ENCODE assay signal across 1 cellular context in the genomic region with DNA sequence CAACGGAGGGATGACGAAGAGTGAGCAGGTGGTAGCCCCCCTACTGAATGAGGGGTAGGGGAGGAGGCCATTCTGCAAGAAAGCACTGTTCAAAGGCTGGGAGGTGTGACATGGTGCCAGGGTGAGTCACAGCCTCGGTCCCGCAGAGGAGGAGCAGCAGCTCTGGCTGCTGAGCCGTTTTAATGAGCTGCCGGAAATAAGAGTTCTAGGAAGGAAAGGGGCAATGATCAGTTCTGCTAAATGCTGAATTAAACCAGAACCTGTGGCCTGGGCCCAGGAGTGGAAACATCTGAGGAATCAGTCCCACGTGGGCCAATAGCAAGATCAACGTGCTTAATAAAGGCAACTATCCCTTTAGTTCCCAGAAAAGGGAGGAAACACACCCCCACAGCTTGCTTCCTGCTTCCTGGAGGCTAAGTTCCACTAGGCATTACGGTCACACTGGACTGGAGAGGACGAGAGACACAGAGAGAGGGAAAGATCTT.
TF ChIP-seq lines count a peak whose summit lies in the region.

No MANE protein-coding gene starts in this region.

TF ChIP-seq in endothelial cell of umbilical vein, 7 proteins besides CTCF, POLR2A, EP300 and RAD21:
- TF ChIP-seq, protein P1, sequence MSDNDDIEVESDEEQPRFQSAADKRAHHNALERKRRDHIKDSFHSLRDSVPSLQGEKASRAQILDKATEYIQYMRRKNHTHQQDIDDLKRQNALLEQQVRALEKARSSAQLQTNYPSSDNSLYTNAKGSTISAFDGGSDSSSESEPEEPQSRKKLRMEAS (IDR thresholded peaks at IDR 0.05; ENCODE audit: insufficient read depth, insufficient read length), result peak; percentile 73
- TF ChIP-seq POLR2AphosphoS5 (IDR thresholded peaks at IDR 0.05; ENCODE audit: insufficient read depth, low read depth, low read length), result peak; percentile 53
- no peak for TF ChIP-seq GATA2 (IDR thresholded peaks at IDR 0.05; ENCODE audit: insufficient read depth, insufficient read length, low read depth, low read length)
- TF ChIP-seq MYC (IDR thresholded peaks at IDR 0.05; ENCODE audit: low read depth, low read length), result no peak
- TF ChIP-seq JUN (IDR thresholded peaks at IDR 0.05; ENCODE audit: borderline replicate concordance, insufficient read depth, insufficient read length, low read depth), result no peak
